In genomic region chr3:174776123-174776522, GRCh38 we compare ENCODE assay signal across 22 cellular contexts.
DNase-seq lines count a peak whose midpoint lies in the region; ATAC-seq and TF ChIP-seq lines count a peak whose summit lies in the region.
"Had no signal": no experiment of that assay in that cellular context is flagged by ENCODE, and none has a peak within 500 bp of the region (broad histone marks: within the 10 kb centered on the region; RNA-seq: fewer than 3 reads in every experiment).

No MANE protein-coding gene starts in this region.

- no peak overlapping the region for H3K4me3 ChIP-seq in right atrium auricular region
- no peak overlapping the region for H3K4me3 ChIP-seq in fibroblast of pulmonary artery (replicated peaks; ENCODE audit: low read depth, low read length)
- H3K4me3 ChIP-seq: A549 had no signal

- peaks cover 0 to 16% of the 10 kb centered on the region in 2 donors for H3K4me1 ChIP-seq in right atrium auricular region
- H3K4me1 ChIP-seq: A549, BE2C had no signal

- TF ChIP-seq CTCF in right atrium auricular region (IDR thresholded peaks at IDR 0.05): no peak
- no peak for TF ChIP-seq CTCF in fibroblast of pulmonary artery (IDR thresholded peaks at IDR 0.05; ENCODE audit: low read length, missing control alignments)

- peak; percentile 45 for ATAC-seq in left ventricle myocardium superior
- no peak for ATAC-seq in HG02588 (IDR thresholded peaks at IDR 0.05; ENCODE audit: unreplicated experiment)
- ATAC-seq in GM19397 (IDR thresholded peaks at IDR 0.05; ENCODE audit: unreplicated experiment): no peak
- ATAC-seq: A549, T-cell had no signal

- in situ Hi-C loops in SK-MEL-5 (cut with HindIII; ENCODE audit: low pct_unique_long_range_greater_than_20kb, low sequenced_read_pairs): no loop called here

- no peaks in the 10 kb centered on the region for H3K27me3 ChIP-seq in right atrium auricular region
- H3K27me3 ChIP-seq: BE2C had no signal

- no peaks in the 10 kb centered on the region for H3K9me3 ChIP-seq in right atrium auricular region
- H3K9me3 ChIP-seq: A549, BE2C had no signal

- H3K27ac ChIP-seq in right atrium auricular region: peak overlapping the region in 1 of 2 donors; percentile 86
- H3K27ac ChIP-seq: A549, KMS-11 had no signal

- intact Hi-C loops in left ventricle myocardium superior (cut with micrococcal nuclease): no loop called here

- no peak for DNase-seq in left ventricle myocardium superior
- no peak for DNase-seq in right atrium auricular region (ENCODE audit: low spot score)
- DNase-seq in SK-MEL-5 (ENCODE audit: low read depth, low spot score): peak; percentile 69
- DNase-seq in fibroblast of pulmonary artery (ENCODE audit: low read depth): peak; percentile 39
- no peak for DNase-seq in NCI-H2196 (lab: John Stamatoyannopoulos, UW; ENCODE audit: unreplicated experiment)
- no peak for DNase-seq in NCI-H69 (lab: John Stamatoyannopoulos, UW)
- DNase-seq: activated naive CD4-positive, alpha-beta T cell treated with anti-CD3 and anti-CD28 coated beads for 36 hours; activated T-cell treated with anti-CD3 and anti-CD28 coated beads, Interleukin-2, amount 50 U/mL, for 48 hours; BE2C; cerebellar nuclear complex; COR-L47; effector CD4-positive, alpha-beta T cell; glutamatergic neuron; NCI-H187; NCI-H2227 treated with DMSO at 0.1 percent for 48 hours; NCI-H774; SHP77 treated with DMSO at 0.1 percent for 48 hours; T-cell had no signal

- no peaks in the 10 kb centered on the region for H3K36me3 ChIP-seq in right atrium auricular region
- H3K36me3 ChIP-seq: BE2C had no signal

Comparison
In these comparisons a context has a peak if more than half of its experiments do, and no peak if none do; other contexts are left out.
1. DNase-seq: peak in SK-MEL-5 (single experiment) and fibroblast of pulmonary artery (single experiment); none in left ventricle myocardium superior (single experiment), right atrium auricular region (single experiment), NCI-H2196 (single experiment) and NCI-H69 (single experiment).